In the genomic region with DNA sequence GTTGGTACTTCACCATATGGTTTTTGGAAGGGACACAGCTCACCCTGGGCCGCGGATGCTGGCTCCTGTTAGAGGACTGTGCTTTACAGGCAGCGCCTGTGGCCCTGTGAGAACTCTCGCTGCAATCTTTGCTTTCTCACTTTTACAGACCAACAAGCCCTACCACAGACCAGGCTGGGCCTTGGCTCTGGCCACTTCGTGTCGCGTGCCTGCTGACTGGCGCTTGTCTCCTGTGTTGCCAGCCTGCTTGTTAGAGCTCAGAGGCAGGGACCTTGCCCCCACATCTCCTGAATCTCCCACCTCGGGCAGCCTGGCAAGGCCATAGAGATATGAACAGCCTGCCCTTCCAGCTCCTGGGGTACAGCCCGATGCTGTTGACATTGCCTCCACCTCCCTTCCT, we compare ENCODE assay signal across 1 cellular context.
TF ChIP-seq lines count a peak whose summit lies in the region.

No MANE protein-coding gene starts in this region.

TF ChIP-seq in A549, 52 proteins besides CTCF, POLR2A, EP300 and RAD21:
- no peak for TF ChIP-seq ESRRA (IDR thresholded peaks at IDR 0.05; ENCODE audit: borderline replicate concordance, low read length)
- no peak for TF ChIP-seq CBX2 (IDR thresholded peaks at IDR 0.05; ENCODE audit: borderline replicate concordance, low read depth)
- TF ChIP-seq, protein P1, sequence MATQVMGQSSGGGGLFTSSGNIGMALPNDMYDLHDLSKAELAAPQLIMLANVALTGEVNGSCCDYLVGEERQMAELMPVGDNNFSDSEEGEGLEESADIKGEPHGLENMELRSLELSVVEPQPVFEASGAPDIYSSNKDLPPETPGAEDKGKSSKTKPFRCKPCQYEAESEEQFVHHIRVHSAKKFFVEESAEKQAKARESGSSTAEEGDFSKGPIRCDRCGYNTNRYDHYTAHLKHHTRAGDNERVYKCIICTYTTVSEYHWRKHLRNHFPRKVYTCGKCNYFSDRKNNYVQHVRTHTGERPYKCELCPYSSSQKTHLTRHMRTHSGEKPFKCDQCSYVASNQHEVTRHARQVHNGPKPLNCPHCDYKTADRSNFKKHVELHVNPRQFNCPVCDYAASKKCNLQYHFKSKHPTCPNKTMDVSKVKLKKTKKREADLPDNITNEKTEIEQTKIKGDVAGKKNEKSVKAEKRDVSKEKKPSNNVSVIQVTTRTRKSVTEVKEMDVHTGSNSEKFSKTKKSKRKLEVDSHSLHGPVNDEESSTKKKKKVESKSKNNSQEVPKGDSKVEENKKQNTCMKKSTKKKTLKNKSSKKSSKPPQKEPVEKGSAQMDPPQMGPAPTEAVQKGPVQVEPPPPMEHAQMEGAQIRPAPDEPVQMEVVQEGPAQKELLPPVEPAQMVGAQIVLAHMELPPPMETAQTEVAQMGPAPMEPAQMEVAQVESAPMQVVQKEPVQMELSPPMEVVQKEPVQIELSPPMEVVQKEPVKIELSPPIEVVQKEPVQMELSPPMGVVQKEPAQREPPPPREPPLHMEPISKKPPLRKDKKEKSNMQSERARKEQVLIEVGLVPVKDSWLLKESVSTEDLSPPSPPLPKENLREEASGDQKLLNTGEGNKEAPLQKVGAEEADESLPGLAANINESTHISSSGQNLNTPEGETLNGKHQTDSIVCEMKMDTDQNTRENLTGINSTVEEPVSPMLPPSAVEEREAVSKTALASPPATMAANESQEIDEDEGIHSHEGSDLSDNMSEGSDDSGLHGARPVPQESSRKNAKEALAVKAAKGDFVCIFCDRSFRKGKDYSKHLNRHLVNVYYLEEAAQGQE (IDR thresholded peaks at IDR 0.05): no peak
- no peak for TF ChIP-seq NPAS2 (CRISPR knock-in tag; IDR thresholded peaks at IDR 0.05; ENCODE audit: borderline replicate concordance)
